Comparison of ENCODE assay signal across 12 cellular contexts in genomic region chr10:3875842-3876235, GRCh38.
DNase-seq lines count a peak whose midpoint lies in the region; ATAC-seq and TF ChIP-seq lines count a peak whose summit lies in the region.
"Had no signal": no experiment of that assay in that cellular context is flagged by ENCODE, and none has a peak within 500 bp of the region (broad histone marks: within the 10 kb centered on the region; RNA-seq: fewer than 3 reads in every experiment).

No MANE protein-coding gene starts in this region.

- no TSS peak for BruUV-seq in Panc1 (replicated peaks; lab: Mats Ljungman, UMichigan)

- DNase-seq in activated T-cell treated with anti-CD3 and anti-CD28 coated beads, Interleukin-2, amount 50 U/mL, for 24 hours = no peak
- no peak for DNase-seq in activated T-cell treated with anti-CD3 and anti-CD28 coated beads for 4 hours
- no peak for DNase-seq in Panc1 (ENCODE audit: low read depth, low spot score)
- no peak for DNase-seq in effector memory CD8-positive, alpha-beta T cell
- no peak for DNase-seq in retina
- DNase-seq in GM19238 (ENCODE audit: insufficient read length, low spot score) = no peak
- DNase-seq: left ventricle myocardium inferior, NCI-H2081, nucleus accumbens had no signal

- in situ Hi-C loops in Panc1 (cut with HindIII; ENCODE audit: low pct_unique_long_range_greater_than_20kb, low sequenced_read_pairs) = no loop called here

- no peaks in the 10 kb centered on the region for H3K9me3 ChIP-seq in Panc1 (ENCODE audit: control insufficient read depth, insufficient read depth, low read depth, low read length)
- H3K9me3 ChIP-seq: left ventricle myocardium inferior, SJSA1 had no signal

- H3K27me3 ChIP-seq in Panc1 (ENCODE audit: control insufficient read depth, insufficient read depth, low read length) = no peaks in the 10 kb centered on the region
- H3K27me3 ChIP-seq: SJSA1 had no signal

- ATAC-seq in Panc1 = no peak
- ATAC-seq in effector memory CD8-positive, alpha-beta T cell (replicated peaks) = no peak
- no peak for ATAC-seq in stimulated activated memory B cell treated with anti-CD40 and anti-IgM and Interleukin-4, amounts not matched to agents 10 μg/mL and 1 μg/mL and 100 μg/mL, for 72 hours
- ATAC-seq in HG03432 (IDR thresholded peaks at IDR 0.05; ENCODE audit: unreplicated experiment) = no peak

- no peaks in the 10 kb centered on the region for H3K36me3 Mint-ChIP-seq in activated T-cell treated with anti-CD3 and anti-CD28 coated beads, Interleukin-2, amount 50 U/mL, for 24 hours (ENCODE audit: low read depth)
- peaks cover 24% of the 10 kb centered on the region for H3K36me3 Mint-ChIP-seq in effector memory CD8-positive, alpha-beta T cell (ENCODE audit: insufficient read depth)
- no peaks in the 10 kb centered on the region for H3K36me3 Mint-ChIP-seq in stimulated activated memory B cell treated with anti-CD40 and anti-IgM and Interleukin-4, amounts not matched to agents 10 μg/mL and 1 μg/mL and 100 μg/mL, for 72 hours

- no peaks in the 10 kb centered on the region for H3K9me3 Mint-ChIP-seq in activated T-cell treated with anti-CD3 and anti-CD28 coated beads, Interleukin-2, amount 50 U/mL, for 24 hours
- no peaks in the 10 kb centered on the region for H3K9me3 Mint-ChIP-seq in effector memory CD8-positive, alpha-beta T cell
- H3K9me3 Mint-ChIP-seq in stimulated activated memory B cell treated with anti-CD40 and anti-IgM and Interleukin-4, amounts not matched to agents 10 μg/mL and 1 μg/mL and 100 μg/mL, for 72 hours = no peaks in the 10 kb centered on the region

- no peaks in the 10 kb centered on the region for H3K27me3 Mint-ChIP-seq in activated T-cell treated with anti-CD3 and anti-CD28 coated beads, Interleukin-2, amount 50 U/mL, for 24 hours
- H3K27me3 Mint-ChIP-seq in effector memory CD8-positive, alpha-beta T cell = no peaks in the 10 kb centered on the region
- no peaks in the 10 kb centered on the region for H3K27me3 Mint-ChIP-seq in stimulated activated memory B cell treated with anti-CD40 and anti-IgM and Interleukin-4, amounts not matched to agents 10 μg/mL and 1 μg/mL and 100 μg/mL, for 72 hours

- no peak overlapping the region for H3K4me3 ChIP-seq in Panc1 (ENCODE audit: low read depth in 2 of 2, low read length in 2 of 2)
- H3K4me3 ChIP-seq: left ventricle myocardium inferior, SJSA1 had no signal

- peak overlapping the region; percentile 93 for H3K27ac Mint-ChIP-seq in activated T-cell treated with anti-CD3 and anti-CD28 coated beads, Interleukin-2, amount 50 U/mL, for 24 hours
- peak overlapping the region; percentile 98 to 100 for H3K27ac Mint-ChIP-seq in effector memory CD8-positive, alpha-beta T cell
- peak overlapping the region; percentile 98 for H3K27ac Mint-ChIP-seq in stimulated activated memory B cell treated with anti-CD40 and anti-IgM and Interleukin-4, amounts not matched to agents 10 μg/mL and 1 μg/mL and 100 μg/mL, for 72 hours

- TF ChIP-seq CTCF in Panc1 (IDR thresholded peaks at IDR 0.05) = no peak

- no peaks in the 10 kb centered on the region for H3K36me3 ChIP-seq in Panc1 (ENCODE audit: control insufficient read depth, insufficient read depth, low read length)
- H3K36me3 ChIP-seq: left ventricle myocardium inferior, SJSA1 had no signal

- peak overlapping the region; percentile 100 for H3K27ac ChIP-seq in Panc1 (ENCODE audit: low read length)
- H3K27ac ChIP-seq: SJSA1 had no signal

- H3K4me1 Mint-ChIP-seq in activated T-cell treated with anti-CD3 and anti-CD28 coated beads, Interleukin-2, amount 50 U/mL, for 24 hours (ENCODE audit: low read depth) = peaks cover 64% of the 10 kb centered on the region
- H3K4me1 Mint-ChIP-seq in effector memory CD8-positive, alpha-beta T cell (ENCODE audit: low read depth in 2 of 2) = peaks cover 44 to 63% of the 10 kb centered on the region in 2 donors
- peaks cover 64% of the 10 kb centered on the region for H3K4me1 Mint-ChIP-seq in stimulated activated memory B cell treated with anti-CD40 and anti-IgM and Interleukin-4, amounts not matched to agents 10 μg/mL and 1 μg/mL and 100 μg/mL, for 72 hours

- intact Hi-C loops in Panc1 (cut with micrococcal nuclease; ENCODE audit: unreplicated experiment) = no loop called here

- peak overlapping the region; percentile 46 for H3K4me3 Mint-ChIP-seq in activated T-cell treated with anti-CD3 and anti-CD28 coated beads, Interleukin-2, amount 50 U/mL, for 24 hours
- H3K4me3 Mint-ChIP-seq in effector memory CD8-positive, alpha-beta T cell = peak overlapping the region; percentile 71 to 72
- peak overlapping the region; percentile 29 for H3K4me3 Mint-ChIP-seq in stimulated activated memory B cell treated with anti-CD40 and anti-IgM and Interleukin-4, amounts not matched to agents 10 μg/mL and 1 μg/mL and 100 μg/mL, for 72 hours

- peaks cover 57% of the 10 kb centered on the region for H3K4me1 ChIP-seq in Panc1 (ENCODE audit: control insufficient read depth, insufficient read depth, low read length)

- CTCF ChIA-PET in Panc1 (lab: Charles Lee) = no interaction called here

- POLR2A ChIA-PET in Panc1 (lab: Charles Lee) = no interaction called here
